25 cellular contexts compared by ENCODE assay signal in the genomic region with DNA sequence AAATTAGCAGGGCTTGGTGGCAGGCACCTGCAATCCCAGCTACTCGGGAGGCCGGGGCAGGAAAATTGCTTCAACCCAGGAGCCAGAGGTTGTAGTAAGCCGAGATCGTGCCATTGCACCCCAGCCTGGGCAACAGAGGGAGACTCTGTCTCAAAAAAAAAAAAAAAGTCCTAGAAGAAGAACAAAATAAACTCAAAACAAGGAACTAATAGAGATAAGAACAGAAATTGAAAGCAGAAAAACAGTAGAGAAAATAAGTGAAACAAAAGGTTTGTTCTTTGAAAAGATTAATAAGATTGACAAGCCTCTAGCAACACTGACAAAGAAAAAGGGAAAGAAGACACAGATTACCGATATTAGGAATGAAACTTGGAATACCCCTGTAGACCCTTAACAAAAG.
"Had no signal": no experiment of that assay in that cellular context is flagged by ENCODE, and none has a peak within 500 bp of the region (broad histone marks: within the 10 kb centered on the region; RNA-seq: fewer than 3 reads in every experiment).

No MANE protein-coding gene starts in this region.

- H3K27me3 Mint-ChIP-seq: activated CD8-positive, alpha-beta T cell treated with anti-CD3 and anti-CD28 coated beads for 36 hours; effector memory CD8-positive, alpha-beta T cell had no signal

- H3K4me3 ChIP-seq: colonic mucosa, dorsolateral prefrontal cortex, esophagus squamous epithelium, gastrocnemius medialis, ovary, psoas muscle, right atrium auricular region, upper lobe of left lung had no signal

- H3K27ac Mint-ChIP-seq: activated CD8-positive, alpha-beta T cell treated with anti-CD3 and anti-CD28 coated beads for 36 hours; activated naive CD4-positive, alpha-beta T cell treated with anti-CD3 and anti-CD28 coated beads, Interleukin-2, amount 50 U/mL, for 24 hours; effector memory CD8-positive, alpha-beta T cell; nephron; T-helper 1 cell treated with Interleukin-12 subunit alpha and Interleukin-12 subunit beta and Interleukin-4 antibody, amounts not matched to agents 30 μg/mL and 1 μg/mL, for 36 hours; WTC11 had no signal

- FAIRE-seq: astrocyte had no signal

- DNase-seq: activated CD4-positive, alpha-beta T cell treated with anti-CD3 and anti-CD28 coated beads for 4 hours; activated CD8-positive, alpha-beta T cell treated with anti-CD3 and anti-CD28 coated beads for 36 hours; activated gamma-delta T cell treated with Interleukin-2 at 50 U/mL for 16 hours; activated T-cell treated with anti-CD3 and anti-CD28 coated beads, Interleukin-2, amount 50 U/mL, for 1 hour; colonic mucosa; effector memory CD8-positive, alpha-beta T cell; esophagus squamous epithelium; gastrocnemius medialis; hippocampal formation; kidney glomerular epithelial cell; left ventricle myocardium superior; psoas muscle; stimulated activated CD4-positive, alpha-beta T cell treated with anti-CD3 and anti-CD28 coated beads, Interleukin-4, amount 100 ng/mL, for 24 hours; stimulated activated naive CD8-positive, alpha-beta T cell treated with anti-CD3 and anti-CD28 coated beads, Interleukin-15, Interleukin-2, amounts not matched to agents 100 U/mL and 50 U/mL, for 24 hours; T1000; upper lobe of left lung had no signal

- H3K4me1 ChIP-seq: colonic mucosa, esophagus squamous epithelium, gastrocnemius medialis, psoas muscle, right atrium auricular region had no signal

- H3K9me3 Mint-ChIP-seq: activated naive CD4-positive, alpha-beta T cell treated with anti-CD3 and anti-CD28 coated beads, Interleukin-2, amount 50 U/mL, for 24 hours; effector memory CD8-positive, alpha-beta T cell had no signal

- H3K27me3 ChIP-seq: colonic mucosa, dorsolateral prefrontal cortex, gastrocnemius medialis, ovary, right atrium auricular region, upper lobe of left lung had no signal

- H3K4me1 Mint-ChIP-seq: activated naive CD4-positive, alpha-beta T cell treated with anti-CD3 and anti-CD28 coated beads, Interleukin-2, amount 50 U/mL, for 24 hours; nephron had no signal

- ATAC-seq: activated CD8-positive, alpha-beta T cell treated with anti-CD3 and anti-CD28 coated beads for 36 hours; effector memory CD8-positive, alpha-beta T cell; gastrocnemius medialis; left ventricle myocardium superior; psoas muscle; stimulated activated naive CD8-positive, alpha-beta T cell treated with anti-CD3 and anti-CD28 coated beads, Interleukin-15, Interleukin-2, amounts not matched to agents 100 U/mL and 50 U/mL, for 24 hours; WTC11 had no signal

- H3K27ac ChIP-seq: colonic mucosa, dorsolateral prefrontal cortex, esophagus squamous epithelium, gastrocnemius medialis, neutrophil, ovary, psoas muscle, right atrium auricular region, upper lobe of left lung had no signal

- H3K9me3 ChIP-seq: colonic mucosa, esophagus squamous epithelium, gastrocnemius medialis, neutrophil, ovary, psoas muscle, upper lobe of left lung had no signal

- H3K36me3 ChIP-seq: colonic mucosa, esophagus squamous epithelium, gastrocnemius medialis, neutrophil, ovary, right atrium auricular region, upper lobe of left lung had no signal

- H3K4me3 Mint-ChIP-seq: activated CD8-positive, alpha-beta T cell treated with anti-CD3 and anti-CD28 coated beads for 36 hours; activated naive CD4-positive, alpha-beta T cell treated with anti-CD3 and anti-CD28 coated beads, Interleukin-2, amount 50 U/mL, for 24 hours; effector memory CD8-positive, alpha-beta T cell; nephron; T-helper 1 cell treated with Interleukin-12 subunit alpha and Interleukin-12 subunit beta and Interleukin-4 antibody, amounts not matched to agents 30 μg/mL and 1 μg/mL, for 36 hours; WTC11 had no signal
